In genomic region chr1:153633747-153634665, GRCh38 we compare ENCODE assay signal across 8 cellular contexts. TPM values are rescaled to one million over a fixed set of nuclear protein-coding genes. Genes with fewer than 3 reads are reported as not detected.
DNase-seq lines count a peak whose midpoint lies in the region; ATAC-seq, FAIRE-seq and TF ChIP-seq lines count a peak whose summit lies in the region.

CHTOP (plus strand) TSS chr1:153634066; CDS start chr1:153636589, 2,523 bp downstream.

- no peaks in the 10 kb centered on the region for H3K9me3 Mint-ChIP-seq in Calu3 (ENCODE audit: low read depth, unreplicated experiment)

- H3K4me1 ChIP-seq in HUES64 (ENCODE audit: insufficient read depth, low read length) (no peaks in the 10 kb centered on the region), OCI-LY1 (ENCODE audit: insufficient read depth, low read length, severe bottlenecking) (peaks cover 17% of the 10 kb centered on the region), mesodermal cell (ENCODE audit: control insufficient read depth, insufficient read depth, low read length, poor library complexity, severe bottlenecking) (peaks cover 9% of the 10 kb centered on the region)

- no peaks in the 10 kb centered on the region for H4K20me1 ChIP-seq in OCI-LY1 (ENCODE audit: insufficient read depth, low read length)

- peak; percentile 85 for FAIRE-seq in endometrium (lab: Jason Lieb, UNC)

- 2% methylated on average over 65 of the region's 65 CpGs for WGBS in HUES64
- 1 to 4% methylated on average over 59 to 63 of the region's 65 CpGs for WGBS in mesodermal cell (ENCODE audit: insufficient coverage in 2 of 2), 2 experiments

- H3K4me1 Mint-ChIP-seq in Calu3 (ENCODE audit: low read depth, unreplicated experiment), result peaks cover 44% of the 10 kb centered on the region

- H3F3A ChIP-seq in OCI-LY1 (ENCODE audit: insufficient read depth, low read length), result no peaks in the 10 kb centered on the region

- H3K36me3 ChIP-seq in HUES64 (ENCODE audit: insufficient read depth, low read length), result peaks cover 40% of the 10 kb centered on the region
- H3K36me3 ChIP-seq in OCI-LY1 (ENCODE audit: insufficient read depth, low read length), result peaks cover 35% of the 10 kb centered on the region
- peaks cover 40% of the 10 kb centered on the region for H3K36me3 ChIP-seq in mesodermal cell (ENCODE audit: control insufficient read depth, insufficient read depth, low read length)

- no peaks in the 10 kb centered on the region for H3K27me3 Mint-ChIP-seq in Calu3 (ENCODE audit: unreplicated experiment)

- H3K9ac ChIP-seq in HUES64 (ENCODE audit: low read depth, low read length), result peak within 1 kb of the TSS; percentile 100
- H3K9ac ChIP-seq in OCI-LY1 (ENCODE audit: low read length), result peak within 1 kb of the TSS; percentile 96

- ATAC-seq in GM21447 (IDR thresholded peaks at IDR 0.05; ENCODE audit: unreplicated experiment), result peak; percentile 83

- TF ChIP-seq CTCF in Calu3 (IDR thresholded peaks at IDR 0.05; ENCODE audit: unreplicated experiment), result no peak
- no peak for TF ChIP-seq CTCF in OCI-LY1 (IDR thresholded peaks at IDR 0.05; ENCODE audit: low read length)

- no peak within 1 kb of the TSS for H2AFZ ChIP-seq in OCI-LY1 (ENCODE audit: low read length)

- H3K79me2 ChIP-seq in OCI-LY1 (ENCODE audit: insufficient read depth, low read length), result peaks cover 6% of the 10 kb centered on the region; the same call in 1 of the 2 replicates

- peak; percentile 99 for DNase-seq in Calu3
- DNase-seq in activated CD8-positive, alpha-beta memory T cell treated with anti-CD3 and anti-CD28 coated beads, Interleukin-2, amount 50 U/mL, for 4 hours, result peak; percentile 95
- DNase-seq in stimulated activated CD8-positive, alpha-beta memory T cell treated with anti-CD3 and anti-CD28 coated beads, Interleukin-15, amount 100 ng/mL, for 4 hours (ENCODE audit: low read depth in 2 of 2), result peak; percentile 91 to 94

- BruUV-seq in Calu3 (replicated peaks; lab: Mats Ljungman, UMichigan), result TSS peak; percentile 81

- H3K27ac ChIP-seq in HUES64 (ENCODE audit: low read depth, low read length), result peak within 1 kb of the TSS; percentile 100
- peak within 1 kb of the TSS; percentile 99 for H3K27ac ChIP-seq in OCI-LY1 (ENCODE audit: low read depth, low read length, poor library complexity, severe bottlenecking)
- peak within 1 kb of the TSS; percentile 100 for H3K27ac ChIP-seq in mesodermal cell (ENCODE audit: low read depth, low read length, severe bottlenecking)

- H3K9me3 ChIP-seq in HUES64 (ENCODE audit: insufficient read depth, low read depth, low read length) (no peaks in the 10 kb centered on the region), OCI-LY1 (ENCODE audit: low read length) (no peaks in the 10 kb centered on the region), mesodermal cell (ENCODE audit: control insufficient read depth, low read length) (no peaks in the 10 kb centered on the region)

- H3K9me2 ChIP-seq in OCI-LY1 (ENCODE audit: low read depth, low read length), result no peaks in the 10 kb centered on the region

- H3K4me3 Mint-ChIP-seq in Calu3 (ENCODE audit: low read depth, unreplicated experiment), result peak within 1 kb of the TSS; percentile 98

- CTCF ChIA-PET in Calu3 (lab: Charles Lee), result interaction anchor here (0.6 to 2.5 kb wide), 16 partner anchors 15 to 333 kb away, joined by 3 to 28 read pairs (median 4); partner anchors contain the start of genes CREB3L4, S100A14, S100A16 and S100A2

- H3K4me3 ChIP-seq in HUES64 (ENCODE audit: low read length), result peak within 1 kb of the TSS; percentile 95
- peak within 1 kb of the TSS; percentile 81 for H3K4me3 ChIP-seq in OCI-LY1 (ENCODE audit: low read depth, low read length, poor library complexity, severe bottlenecking)
- H3K4me3 ChIP-seq in mesodermal cell (ENCODE audit: extremely low read depth, insufficient read depth, low read length, poor library complexity, severe bottlenecking), result peak within 1 kb of the TSS; percentile 95

- peak within 1 kb of the TSS; percentile 65 for H3K4me2 ChIP-seq in OCI-LY1 (ENCODE audit: low read length)

- peak within 1 kb of the TSS; percentile 98 for H3K27ac Mint-ChIP-seq in Calu3 (ENCODE audit: unreplicated experiment)

- no peaks in the 10 kb centered on the region for H3K27me3 ChIP-seq in HUES64 (ENCODE audit: insufficient read depth, low read length)
- H3K27me3 ChIP-seq in OCI-LY1 (ENCODE audit: insufficient read depth, low read length), result no peaks in the 10 kb centered on the region

- intact Hi-C loops in Calu3 (cut with micrococcal nuclease; ENCODE audit: unreplicated experiment), result loop anchor here (2.0 kb wide), 1 partner anchor 61 kb away; no protein-coding TSS in a partner anchor

- peaks cover 65% of the 10 kb centered on the region for H3K36me3 Mint-ChIP-seq in Calu3 (ENCODE audit: insufficient read depth, unreplicated experiment)

RNA-seq across cellular contexts. Expression of gene CHTOP, which starts in this region (rescaled TPM):
- 93.7 and 100 TPM in 2 replicates for total RNA-seq in Calu3 (2022)
- polyA plus RNA-seq in HUES64 (2013, experiment 1 of 2), result 86.5 TPM
- 91.9 TPM for polyA plus RNA-seq in HUES64 (2013, experiment 2 of 2)
- 79.0 TPM for polyA plus RNA-seq in mesodermal cell (2013, experiment 1 of 2)
- 77.6 TPM for polyA plus RNA-seq in mesodermal cell (2013, experiment 2 of 2)

Comparison
In these comparisons a context has a peak if more than half of its experiments do, and no peak if none do; other contexts are left out.
1. Peak in every context shown above with its lines: DNase-seq, ATAC-seq, H3K4me3 ChIP-seq and H3K27ac ChIP-seq.